12 cellular contexts compared by ENCODE assay signal in genomic region chr9:136714096-136714875, GRCh38. TPM values are rescaled to one million over a fixed set of nuclear protein-coding genes. Genes with fewer than 3 reads are reported as not detected.
DNase-seq lines count a peak whose midpoint lies in the region; ATAC-seq and TF ChIP-seq lines count a peak whose summit lies in the region.
"Had no signal": no experiment of that assay in that cellular context is flagged by ENCODE, and none has a peak within 500 bp of the region (broad histone marks: within the 10 kb centered on the region; RNA-seq: fewer than 3 reads in every experiment).

No MANE protein-coding gene starts in this region.

- CTCF ChIA-PET in activated CD8-positive, alpha-beta T cell treated with anti-CD3 and anti-CD28 coated beads for 36 hours (lab: Charles Lee): interaction anchor here (0.6 to 1.5 kb wide), 4 partner anchors 12 to 163 kb away, joined by 3 to 5 read pairs (median 3); no protein-coding TSS in a partner anchor
- CTCF ChIA-PET in HEK293T (lab: Yijun Ruan, JAX): interaction anchor here (0.7 to 1.5 kb wide), 2 partner anchors 13 to 104 kb away, joined by 3 to 12 read pairs; no protein-coding TSS in a partner anchor

- H3K27ac Mint-ChIP-seq in activated CD8-positive, alpha-beta T cell treated with anti-CD3 and anti-CD28 coated beads for 36 hours: no peak overlapping the region
- H3K27ac Mint-ChIP-seq: effector memory CD8-positive, alpha-beta T cell had no signal

- peaks cover 2% of the 10 kb centered on the region for H3K4me1 Mint-ChIP-seq in activated CD8-positive, alpha-beta T cell treated with anti-CD3 and anti-CD28 coated beads for 36 hours (ENCODE audit: low read depth)

- H3K9me3 Mint-ChIP-seq in activated CD8-positive, alpha-beta T cell treated with anti-CD3 and anti-CD28 coated beads for 36 hours: no peaks in the 10 kb centered on the region
- H3K9me3 Mint-ChIP-seq: effector memory CD8-positive, alpha-beta T cell had no signal

- TF ChIP-seq CTCF in Peyer's patch (IDR thresholded peaks at IDR 0.05): no peak
- TF ChIP-seq CTCF in fibroblast of pulmonary artery (IDR thresholded peaks at IDR 0.05; ENCODE audit: low read length, missing control alignments): no peak
- no peak for TF ChIP-seq CTCF in upper lobe of right lung (IDR thresholded peaks at IDR 0.05)
- TF ChIP-seq CTCF in activated CD8-positive, alpha-beta T cell treated with anti-CD3 and anti-CD28 coated beads for 36 hours (IDR thresholded peaks at IDR 0.05): no peak

- no peaks in the 10 kb centered on the region for H3K36me3 Mint-ChIP-seq in activated CD8-positive, alpha-beta T cell treated with anti-CD3 and anti-CD28 coated beads for 36 hours (ENCODE audit: low read depth)

- 85 to 93% methylated on average over 15 of the region's 17 CpGs for WGBS in mesodermal cell (ENCODE audit: insufficient coverage in 2 of 2), 2 experiments

- H3K4me3 ChIP-seq in Peyer's patch: no peak overlapping the region
- H3K4me3 ChIP-seq in fibroblast of pulmonary artery (replicated peaks; ENCODE audit: low read depth, low read length): peak overlapping the region; percentile 64
- H3K4me3 ChIP-seq in mesodermal cell (ENCODE audit: extremely low read depth, insufficient read depth, low read length, poor library complexity, severe bottlenecking): no peak overlapping the region
- no peak overlapping the region for H3K4me3 ChIP-seq in upper lobe of right lung
- H3K4me3 ChIP-seq: ovary had no signal

- ATAC-seq in upper lobe of right lung (peak; percentile 54), GM18870 (IDR thresholded peaks at IDR 0.05; ENCODE audit: unreplicated experiment) (no peak)
- no peak for ATAC-seq in activated CD8-positive, alpha-beta T cell treated with anti-CD3 and anti-CD28 coated beads for 36 hours
- ATAC-seq: effector memory CD8-positive, alpha-beta T cell had no signal

- H3K27me3 ChIP-seq in Peyer's patch (peaks cover 0 to 17% of the 10 kb centered on the region in 2 donors), upper lobe of right lung (peaks cover 8% of the 10 kb centered on the region)
- H3K27me3 ChIP-seq: ovary had no signal

- peak overlapping the region in 3 of 4 donors; percentile 13 to 39 (median 25) for H3K27ac ChIP-seq in Peyer's patch
- peak overlapping the region; percentile 53 for H3K27ac ChIP-seq in mesodermal cell (ENCODE audit: low read depth, low read length, severe bottlenecking)
- H3K27ac ChIP-seq in upper lobe of right lung: peak overlapping the region; percentile 83
- H3K27ac ChIP-seq: ovary had no signal

- peaks cover 32% of the 10 kb centered on the region for H3K27me3 Mint-ChIP-seq in activated CD8-positive, alpha-beta T cell treated with anti-CD3 and anti-CD28 coated beads for 36 hours

- TF ChIP-seq POLR2A in Peyer's patch (IDR thresholded peaks at IDR 0.05): no peak

- intact Hi-C loops in upper lobe of right lung (cut with DNase I): no loop called here
- intact Hi-C loops in activated CD8-positive, alpha-beta T cell treated with anti-CD3 and anti-CD28 coated beads for 36 hours (cut with micrococcal nuclease): no loop called here

- no peaks in the 10 kb centered on the region for H3K9me3 ChIP-seq in Peyer's patch
- H3K9me3 ChIP-seq in mesodermal cell (ENCODE audit: control insufficient read depth, low read length): no peaks in the 10 kb centered on the region
- H3K9me3 ChIP-seq in upper lobe of right lung: no peaks in the 10 kb centered on the region
- H3K9me3 ChIP-seq: ovary had no signal

- H3K36me3 ChIP-seq in Peyer's patch: no peaks in the 10 kb centered on the region
- peaks cover 13% of the 10 kb centered on the region for H3K36me3 ChIP-seq in mesodermal cell (ENCODE audit: control insufficient read depth, insufficient read depth, low read length)
- H3K36me3 ChIP-seq in upper lobe of right lung: no peaks in the 10 kb centered on the region
- H3K36me3 ChIP-seq: ovary had no signal

- peaks cover 1 to 25% (median 11%) of the 10 kb centered on the region in 4 donors for H3K4me1 ChIP-seq in Peyer's patch
- H3K4me1 ChIP-seq in mesodermal cell (ENCODE audit: control insufficient read depth, insufficient read depth, low read length, poor library complexity, severe bottlenecking): peaks cover 16% of the 10 kb centered on the region
- peaks cover 30% of the 10 kb centered on the region for H3K4me1 ChIP-seq in upper lobe of right lung

- POLR2A ChIA-PET in activated CD8-positive, alpha-beta T cell treated with anti-CD3 and anti-CD28 coated beads for 36 hours (lab: Charles Lee): interaction anchor here (1.4 to 2.7 kb wide), 4 partner anchors 8 to 14 kb away, joined by 3 to 21 read pairs (median 6); no protein-coding TSS in a partner anchor
- POLR2A ChIA-PET in HEK293T (lab: Yijun Ruan, JAX): interaction anchor here (1.0 to 3.4 kb wide), 4 partner anchors 9 to 415 kb away, joined by 3 to 26 read pairs (median 11); no protein-coding TSS in a partner anchor

- peak in 1 of 3 donors; percentile 53 for DNase-seq in Peyer's patch
- DNase-seq in fibroblast of pulmonary artery (ENCODE audit: low read depth): peak; percentile 64
- DNase-seq in upper lobe of right lung: peak; percentile 73
- no peak for DNase-seq in activated CD8-positive, alpha-beta T cell treated with anti-CD3 and anti-CD28 coated beads for 36 hours
- DNase-seq in HEK293T (ENCODE audit: extremely low spot score): no peak
- DNase-seq: activated CD4-positive, alpha-beta T cell treated with anti-CD3 and anti-CD28 coated beads, Interleukin-2, amount 50 U/mL, for 4 hours; DMS 273 treated with DMSO at 0.1 percent for 48 hours; effector memory CD8-positive, alpha-beta T cell had no signal

- no peak overlapping the region for H3K4me3 Mint-ChIP-seq in activated CD8-positive, alpha-beta T cell treated with anti-CD3 and anti-CD28 coated beads for 36 hours
- H3K4me3 Mint-ChIP-seq: effector memory CD8-positive, alpha-beta T cell had no signal

TF ChIP-seq in HEK293T, 16 proteins besides CTCF, POLR2A, EP300 and RAD21:
- TF ChIP-seq LEF1 (IDR thresholded peaks at IDR 0.05; ENCODE audit: borderline replicate concordance) (no peak), SUZ12 (IDR thresholded peaks at IDR 0.05) (no peak), ZNF384 (IDR thresholded peaks at IDR 0.05) (no peak), NFRKB (IDR thresholded peaks at IDR 0.05) (no peak), FOXM1 (IDR thresholded peaks at IDR 0.05; ENCODE audit: borderline replicate concordance) (no peak), BHLHE40 (IDR thresholded peaks at IDR 0.05; ENCODE audit: borderline replicate concordance) (no peak), TARDBP (IDR thresholded peaks at IDR 0.05) (no peak), CTBP1 (IDR thresholded peaks at IDR 0.05; ENCODE audit: borderline replicate concordance) (no peak)

RNA-seq across cellular contexts. Expression of gene DIPK1B, which starts 1.9 kb away (rescaled TPM):
- total RNA-seq in Peyer's patch (1 to 10 TPM in 3 of 4 donors, under 1 TPM in 1; 0.70 to 5.8 (median 2.6) TPM), upper lobe of right lung (17.7 TPM)
- 89.9 TPM for polyA plus RNA-seq in mesodermal cell (2013, experiment 1 of 2)
- 67.3 TPM for polyA plus RNA-seq in mesodermal cell (2013, experiment 2 of 2)
- under 1 TPM in 1 of 2 experiments, not detected in 1; 0.14 TPM for total RNA-seq in activated CD8-positive, alpha-beta T cell treated with anti-CD3 and anti-CD28 coated beads for 36 hours

RNA-seq across cellular contexts. Expression of gene AGPAT2, which starts 27.0 kb away (rescaled TPM):
- total RNA-seq in Peyer's patch: 100 to 1,000 TPM in 3 of 4 donors, 10 to 100 TPM in 1; 97.4 to 802 (median 479) TPM
- polyA plus RNA-seq in mesodermal cell (2013, experiment 1 of 2): 30.0 TPM
- 23.8 TPM for polyA plus RNA-seq in mesodermal cell (2013, experiment 2 of 2)
- total RNA-seq in upper lobe of right lung: 117 TPM
- total RNA-seq in activated CD8-positive, alpha-beta T cell treated with anti-CD3 and anti-CD28 coated beads for 36 hours: 10 to 100 TPM; 11.3 to 11.8 TPM

RNA-seq across cellular contexts. Expression of gene LCN10, which starts 28.5 kb away (rescaled TPM):
- 10 to 100 TPM in 1 of 4 donors, 1 to 10 TPM in 3; 1.1 to 28.1 (median 4.4) TPM for total RNA-seq in Peyer's patch
- polyA plus RNA-seq in mesodermal cell (2013, experiment 1 of 2): not detected
- not detected for polyA plus RNA-seq in mesodermal cell (2013, experiment 2 of 2)
- total RNA-seq in upper lobe of right lung: 11.2 TPM
- total RNA-seq in activated CD8-positive, alpha-beta T cell treated with anti-CD3 and anti-CD28 coated beads for 36 hours: 1 to 10 TPM; 2.6 to 3.2 TPM

RNA-seq across cellular contexts. Expression of gene LCN6, which starts 34.0 kb away (rescaled TPM):
- total RNA-seq in Peyer's patch (10 to 100 TPM in 1 of 4 donors, 1 to 10 TPM in 3; 4.7 to 17.3 (median 5.6) TPM), upper lobe of right lung (21.5 TPM)
- polyA plus RNA-seq in mesodermal cell (2013, experiment 1 of 2): not detected
- polyA plus RNA-seq in mesodermal cell (2013, experiment 2 of 2): not detected
- not detected for total RNA-seq in activated CD8-positive, alpha-beta T cell treated with anti-CD3 and anti-CD28 coated beads for 36 hours

RNA-seq across cellular contexts. Expression of gene LCN8, which starts 43.8 kb away (rescaled TPM):
- total RNA-seq in Peyer's patch (not detected), upper lobe of right lung (not detected)
- polyA plus RNA-seq in mesodermal cell (2013, experiment 1 of 2): not detected
- polyA plus RNA-seq in mesodermal cell (2013, experiment 2 of 2): not detected
- total RNA-seq in activated CD8-positive, alpha-beta T cell treated with anti-CD3 and anti-CD28 coated beads for 36 hours: not detected
- total RNA-seq: ureter had no signal

Comparison
In these comparisons a context has a peak if more than half of its experiments do, and no peak if none do; other contexts are left out.
1. DNase-seq: peak in fibroblast of pulmonary artery (single experiment) and upper lobe of right lung (single experiment); none in activated CD8-positive, alpha-beta T cell treated with anti-CD3 and anti-CD28 coated beads for 36 hours (single experiment) and HEK293T (single experiment).
2. H3K27ac ChIP-seq: peak in every context shown above with its lines; median percentile 83 in upper lobe of right lung; 53 in mesodermal cell; 25 in Peyer's patch.